In the genomic region with DNA sequence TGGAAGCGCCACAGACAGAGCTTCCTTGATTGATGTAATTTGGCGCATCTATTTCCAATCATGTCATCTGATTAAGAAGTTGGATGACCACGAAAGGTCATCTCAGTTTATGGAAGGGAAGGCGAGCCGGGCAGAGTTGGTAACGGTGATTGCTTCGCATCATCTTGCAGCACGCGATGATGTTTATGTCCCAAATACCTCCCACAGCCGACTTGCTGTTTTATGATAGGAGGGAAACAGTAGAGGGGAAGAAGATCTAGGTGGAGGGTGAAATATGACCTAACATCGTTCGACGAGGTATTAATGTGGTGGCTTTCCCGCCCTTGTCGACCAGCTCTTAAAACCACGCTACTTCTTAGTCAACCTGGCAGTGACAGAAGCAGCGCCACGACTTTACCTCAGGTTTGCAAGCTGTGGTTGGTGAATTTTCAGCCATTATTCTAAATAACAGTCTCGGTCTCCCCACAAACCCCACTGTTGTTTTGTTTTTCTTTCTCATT, we compare ENCODE assay signal across 8 cellular contexts. TPM values are rescaled to one million over a fixed set of nuclear protein-coding genes. Genes with fewer than 3 reads are reported as not detected.
A peak's percentile ranks its signal among the peaks of the same experiment; 100 is the strongest.
DNase-seq lines count a peak whose midpoint lies in the region; ATAC-seq and TF ChIP-seq lines count a peak whose summit lies in the region.

No MANE protein-coding gene starts in this region.

- H3K36me3 ChIP-seq in H7 (replicated peaks; ENCODE audit: control insufficient read depth, insufficient read depth, low read length) (no peaks in the 10 kb centered on the region), gastrocnemius medialis (no peaks in the 10 kb centered on the region)

- no peak for TF ChIP-seq POLR2A in gastrocnemius medialis (IDR thresholded peaks at IDR 0.05)

- ATAC-seq in gastrocnemius medialis = peak; percentile 6 to 7
- ATAC-seq in HG03457 (IDR thresholded peaks at IDR 0.05; ENCODE audit: unreplicated experiment) = no peak

- in situ Hi-C loops in gastrocnemius medialis (cut with MboI; ENCODE audit: low sequenced_read_pairs in 4 of 4) = loop anchor here in 3 of 4 donors (5.0 to 25.0 kb wide), 3 partner anchors 103 to 263 kb away; no protein-coding TSS in a partner anchor

- H3K27me3 ChIP-seq in H7 (ENCODE audit: control insufficient read depth, insufficient read depth, low read length) = peaks cover 16% of the 10 kb centered on the region
- H3K27me3 ChIP-seq in gastrocnemius medialis = no peaks in the 10 kb centered on the region

- H3K9me3 ChIP-seq in gastrocnemius medialis = no peaks in the 10 kb centered on the region

- intact Hi-C loops in gastrocnemius medialis (cut with DNase I; ENCODE audit: low total_unique reads) = no loop called here

- DNase-seq in H7 (peak; percentile 13), epithelial cell of prostate (ENCODE audit: low read depth, low spot score) (no peak), gastrocnemius medialis (no peak), inferior parietal cortex (ENCODE audit: extremely low spot score) (no peak), kidney glomerular epithelial cell (lab: John Stamatoyannopoulos, UW) (no peak), NCI-H187 treated with DMSO at 0.1 percent for 48 hours (lab: John Stamatoyannopoulos, UW) (no peak)

- no peak for TF ChIP-seq CTCF in VCaP (conservative IDR thresholded peaks at IDR 0.05)
- TF ChIP-seq CTCF in gastrocnemius medialis (IDR thresholded peaks at IDR 0.05 in 4 of 5, conservative IDR thresholded peaks at IDR 0.05 in 1 of 5) = no peak

- peak overlapping the region; percentile 79 for H3K27ac ChIP-seq in VCaP
- H3K27ac ChIP-seq in epithelial cell of prostate = peak overlapping the region; percentile 77
- H3K27ac ChIP-seq in gastrocnemius medialis = peak overlapping the region; percentile 68 to 80 (median 74)

- peaks cover 7 to 12% of the 10 kb centered on the region in 2 donors for H3K4me1 ChIP-seq in gastrocnemius medialis

- H3K4me3 ChIP-seq in H7 (ENCODE audit: insufficient read depth, low read depth, low read length) = peak overlapping the region; percentile 67; the same call in 1 of the 2 replicates
- peak overlapping the region; percentile 58 to 75 (median 66) for H3K4me3 ChIP-seq in gastrocnemius medialis

RNA-seq across cellular contexts. Expression of gene TANC2, which starts 0.8 kb away (rescaled TPM):
- 2.1 and 17.3 TPM in 2 replicates for total RNA-seq in H7 (2014; rRNA removed; shearing (Covaris generic))
- total RNA-seq in gastrocnemius medialis = 1 to 10 TPM; 1.9 to 7.1 (median 4.9) TPM
